ENCODE assay signal across 26 cellular contexts in the genomic region with DNA sequence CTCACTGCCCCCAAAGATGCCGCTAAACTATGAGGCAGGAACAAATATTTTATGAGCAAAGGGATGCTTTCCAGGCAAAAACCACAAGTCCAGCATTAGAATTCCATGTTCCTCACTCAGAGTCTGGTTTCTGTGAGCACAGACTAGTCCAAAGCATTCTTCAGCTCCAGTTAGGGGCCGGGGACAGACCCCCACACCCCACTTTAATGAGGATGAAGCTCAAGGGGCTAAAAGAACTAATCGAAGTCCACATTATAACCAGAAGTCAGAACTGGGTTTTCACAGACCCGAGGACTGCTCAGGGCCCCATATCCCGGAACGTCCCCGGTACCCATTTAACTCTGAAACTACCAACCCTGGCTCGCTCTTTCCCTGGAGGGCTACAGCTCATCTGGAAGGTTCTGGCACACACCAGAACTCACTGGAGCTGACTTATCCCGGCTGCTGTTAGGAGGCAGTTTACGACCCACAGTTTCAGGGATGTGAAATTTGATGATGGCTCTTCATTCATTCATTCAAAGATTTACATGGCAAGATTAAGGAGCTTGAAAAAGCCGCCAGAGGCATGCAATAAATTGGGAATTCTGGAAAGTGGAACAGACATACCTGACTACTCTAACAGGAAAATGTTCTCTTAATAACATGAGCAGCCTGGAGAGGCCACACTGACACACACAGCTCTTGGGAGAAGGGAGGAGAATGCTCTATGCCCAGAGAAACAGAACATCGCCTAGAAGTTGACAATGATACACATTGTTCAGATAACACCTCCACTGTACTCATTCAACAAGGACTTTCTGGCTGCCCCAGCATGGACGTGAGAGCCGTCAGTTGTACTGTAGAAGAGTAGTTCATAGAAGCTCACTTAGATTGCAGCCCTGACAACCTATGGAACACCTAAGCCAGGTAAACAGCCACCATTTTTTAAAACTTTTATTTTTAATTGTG. TPM values are rescaled to one million over a fixed set of nuclear protein-coding genes. Genes with fewer than 3 reads are reported as not detected.
"Had no signal": no experiment of that assay in that cellular context is flagged by ENCODE, and none has a peak within 500 bp of the region (broad histone marks: within the 10 kb centered on the region; RNA-seq: fewer than 3 reads in every experiment).

No MANE protein-coding gene starts in this region.

- H3K9me3 ChIP-seq: ascending aorta, breast epithelium, suprapubic skin had no signal

- H3K4me3 ChIP-seq: ascending aorta, breast epithelium, lung, skin epidermis, suprapubic skin had no signal

- H3K27ac Mint-ChIP-seq: activated naive CD4-positive, alpha-beta T cell treated with anti-CD3 and anti-CD28 coated beads, Interleukin-2, amount 50 U/mL, for 24 hours; activated T-cell treated with anti-CD3 and anti-CD28 coated beads, Interleukin-2, amount 50 U/mL, for 72 hours; dendritic cell treated with granulocyte-macrophage colony-stimulating factor and Interleukin-4, amounts not matched to agents 40 ng/mL and 50 ng/mL, for 4 days; effector memory CD8-positive, alpha-beta T cell; stimulated activated naive CD8-positive, alpha-beta T cell treated with anti-CD3 and anti-CD28 coated beads, Interleukin-15, amount 100 ng/mL, for 72 hours had no signal

- H3K27ac ChIP-seq: ascending aorta, breast epithelium, skin epidermis, suprapubic skin, VCaP had no signal

- ATAC-seq: activated T-cell treated with anti-CD3 and anti-CD28 coated beads, Interleukin-2, amount 50 U/mL, for 72 hours; effector memory CD8-positive, alpha-beta T cell; stimulated activated naive CD8-positive, alpha-beta T cell treated with anti-CD3 and anti-CD28 coated beads, Interleukin-15, amount 100 ng/mL, for 72 hours had no signal

- DNase-seq: activated CD4-positive, alpha-beta T cell treated with anti-CD3 and anti-CD28 coated beads for 1 hour; activated CD4-positive, alpha-beta T cell treated with anti-CD3 and anti-CD28 coated beads, Interleukin-2, amount 50 U/mL, for 4 hours; activated gamma-delta T cell; activated T-cell treated with anti-CD3 and anti-CD28 coated beads, Interleukin-2, amount 50 U/mL, for 72 hours; effector memory CD8-positive, alpha-beta T cell; foreskin fibroblast; hippocampal formation; left cardiac atrium; retina; stimulated activated CD4-positive, alpha-beta T cell treated with anti-CD3 and anti-CD28 coated beads, Interleukin-15, amount 100 ng/mL, for 24 hours; stimulated activated CD4-positive, alpha-beta T cell treated with anti-CD3 and anti-CD28 coated beads, Interleukin-2, amount 100 ng/mL, for 48 hours; stimulated activated naive CD8-positive, alpha-beta T cell treated with anti-CD3 and anti-CD28 coated beads, Interleukin-15, amount 100 ng/mL, for 72 hours; T-helper 2 cell; trophoblast cell had no signal

- H3K27me3 ChIP-seq: ascending aorta, breast epithelium had no signal

- H3K4me1 ChIP-seq: ascending aorta had no signal

- H3K36me3 ChIP-seq: ascending aorta, breast epithelium, suprapubic skin had no signal

- H3K4me1 Mint-ChIP-seq: activated naive CD4-positive, alpha-beta T cell treated with anti-CD3 and anti-CD28 coated beads, Interleukin-2, amount 50 U/mL, for 24 hours; stimulated activated naive CD8-positive, alpha-beta T cell treated with anti-CD3 and anti-CD28 coated beads, Interleukin-15, amount 100 ng/mL, for 72 hours had no signal

- H3K36me3 Mint-ChIP-seq: activated naive CD4-positive, alpha-beta T cell treated with anti-CD3 and anti-CD28 coated beads, Interleukin-2, amount 50 U/mL, for 24 hours had no signal

- FAIRE-seq: islet of Langerhans had no signal

- H3K4me3 Mint-ChIP-seq: activated naive CD4-positive, alpha-beta T cell treated with anti-CD3 and anti-CD28 coated beads, Interleukin-2, amount 50 U/mL, for 24 hours; activated T-cell treated with anti-CD3 and anti-CD28 coated beads, Interleukin-2, amount 50 U/mL, for 72 hours; dendritic cell treated with granulocyte-macrophage colony-stimulating factor and Interleukin-4, amounts not matched to agents 40 ng/mL and 50 ng/mL, for 4 days; effector memory CD8-positive, alpha-beta T cell; neural crest cell; stimulated activated naive CD8-positive, alpha-beta T cell treated with anti-CD3 and anti-CD28 coated beads, Interleukin-15, amount 100 ng/mL, for 72 hours had no signal

- H3K9me3 Mint-ChIP-seq: activated naive CD4-positive, alpha-beta T cell treated with anti-CD3 and anti-CD28 coated beads, Interleukin-2, amount 50 U/mL, for 24 hours; activated T-cell treated with anti-CD3 and anti-CD28 coated beads, Interleukin-2, amount 50 U/mL, for 72 hours; dendritic cell treated with granulocyte-macrophage colony-stimulating factor and Interleukin-4, amounts not matched to agents 40 ng/mL and 50 ng/mL, for 4 days; effector memory CD8-positive, alpha-beta T cell; neural crest cell had no signal

RNA-seq across cellular contexts. Expression of a gene that starts 29.2 kb away (rescaled TPM):
- total RNA-seq: activated CD8-positive, alpha-beta memory T cell treated with anti-CD3 and anti-CD28 coated beads for 36 hours; ascending aorta; glomerular endothelial cell had no signal
